ENCODE assay signal across 17 cellular contexts in genomic region chr16:12439443-12440232, GRCh38.
DNase-seq lines count a peak whose midpoint lies in the region; TF ChIP-seq lines count a peak whose summit lies in the region.
"Had no signal": no experiment of that assay in that cellular context is flagged by ENCODE, and none has a peak within 500 bp of the region (broad histone marks: within the 10 kb centered on the region; RNA-seq: fewer than 3 reads in every experiment).

No MANE protein-coding gene starts in this region.

- CTCF ChIA-PET in HEK293 (lab: Yijun Ruan, JAX): interaction anchor here (1.1 kb wide), 1 partner anchor 23 kb away, joined by 3 read pairs; no protein-coding TSS in a partner anchor

- POLR2A ChIA-PET in HEK293 (lab: Yijun Ruan, JAX): no interaction called here

- no peaks in the 10 kb centered on the region for H3K4me1 ChIP-seq in HEK293 (ENCODE audit: control insufficient read depth, insufficient read depth, low read length)
- H3K4me1 ChIP-seq: A549, body of pancreas had no signal

- in situ Hi-C loops in brain microvascular endothelial cell (cut with HindIII; ENCODE audit: low pct_ligation_motif_present, low sequenced_read_pairs): no loop called here

- no peak overlapping the region for H3K4me3 ChIP-seq in HEK293 (ENCODE audit: low read depth, low read length)
- H3K4me3 ChIP-seq in brain microvascular endothelial cell (ENCODE audit: low read depth, low read length): no peak overlapping the region
- H3K4me3 ChIP-seq: A549, body of pancreas, smooth muscle cell had no signal

- H3K27ac ChIP-seq in HEK293 (ENCODE audit: extremely low read depth, low read depth, low read length) (no peak overlapping the region), brain microvascular endothelial cell (no peak overlapping the region)
- H3K27ac ChIP-seq: A549, body of pancreas, C4-2B had no signal

- H3K27me3 ChIP-seq in brain microvascular endothelial cell (replicated peaks): no peaks in the 10 kb centered on the region
- H3K27me3 ChIP-seq: body of pancreas had no signal

- TF ChIP-seq CTCF in HEK293 (tag by site-specific recombination; IDR thresholded peaks at IDR 0.05) (no peak), brain microvascular endothelial cell (IDR thresholded peaks at IDR 0.05; ENCODE audit: low read depth, low read length, missing control alignments) (no peak)

- no peaks in the 10 kb centered on the region for H3K36me3 ChIP-seq in HEK293 (ENCODE audit: control insufficient read depth in 2 of 2, insufficient read depth in 1 of 2, low read length in 2 of 2)
- no peaks in the 10 kb centered on the region for H3K36me3 ChIP-seq in brain microvascular endothelial cell (replicated peaks)

- no peaks in the 10 kb centered on the region for H3K9me3 ChIP-seq in HEK293 (ENCODE audit: control insufficient read depth, insufficient read depth, low read depth, low read length)
- H3K9me3 ChIP-seq: body of pancreas had no signal

- peak; percentile 16 for DNase-seq in activated CD4-positive, alpha-beta T cell treated with anti-CD3 and anti-CD28 coated beads for 48 hours
- no peak for DNase-seq in activated CD4-positive, alpha-beta T cell treated with anti-CD3 and anti-CD28 coated beads, Interleukin-2, amount 50 U/mL, for 4 hours
- DNase-seq in NCI-H345 (lab: John Stamatoyannopoulos, UW) (peak; percentile 62), cerebellum (ENCODE audit: low spot score) (peak; percentile 51), NCI-H146 (lab: John Stamatoyannopoulos, UW) (no peak), brain microvascular endothelial cell (no peak), Ammon's horn (ENCODE audit: low spot score) (no peak)
- DNase-seq: activated effector memory CD4-positive, alpha-beta T cell treated with anti-CD3 and anti-CD28 coated beads, Interleukin-2, amount 50 U/mL, for 16 hours; body of pancreas; DND-41; erythroblast; NCI-H526 treated with DMSO at 0.1 percent for 48 hours; SW 1271 had no signal

TF ChIP-seq in HEK293, 187 proteins besides CTCF, POLR2A, EP300 and RAD21:
- TF ChIP-seq ZNF23 (tag by site-specific recombination; IDR thresholded peaks at IDR 0.05; ENCODE audit: borderline replicate concordance) (no peak), ZBTB7A (tag by site-specific recombination; IDR thresholded peaks at IDR 0.05; ENCODE audit: low read depth) (no peak), SP2 (tag by site-specific recombination; IDR thresholded peaks at IDR 0.05) (no peak)
- TF ChIP-seq, protein P1, sequence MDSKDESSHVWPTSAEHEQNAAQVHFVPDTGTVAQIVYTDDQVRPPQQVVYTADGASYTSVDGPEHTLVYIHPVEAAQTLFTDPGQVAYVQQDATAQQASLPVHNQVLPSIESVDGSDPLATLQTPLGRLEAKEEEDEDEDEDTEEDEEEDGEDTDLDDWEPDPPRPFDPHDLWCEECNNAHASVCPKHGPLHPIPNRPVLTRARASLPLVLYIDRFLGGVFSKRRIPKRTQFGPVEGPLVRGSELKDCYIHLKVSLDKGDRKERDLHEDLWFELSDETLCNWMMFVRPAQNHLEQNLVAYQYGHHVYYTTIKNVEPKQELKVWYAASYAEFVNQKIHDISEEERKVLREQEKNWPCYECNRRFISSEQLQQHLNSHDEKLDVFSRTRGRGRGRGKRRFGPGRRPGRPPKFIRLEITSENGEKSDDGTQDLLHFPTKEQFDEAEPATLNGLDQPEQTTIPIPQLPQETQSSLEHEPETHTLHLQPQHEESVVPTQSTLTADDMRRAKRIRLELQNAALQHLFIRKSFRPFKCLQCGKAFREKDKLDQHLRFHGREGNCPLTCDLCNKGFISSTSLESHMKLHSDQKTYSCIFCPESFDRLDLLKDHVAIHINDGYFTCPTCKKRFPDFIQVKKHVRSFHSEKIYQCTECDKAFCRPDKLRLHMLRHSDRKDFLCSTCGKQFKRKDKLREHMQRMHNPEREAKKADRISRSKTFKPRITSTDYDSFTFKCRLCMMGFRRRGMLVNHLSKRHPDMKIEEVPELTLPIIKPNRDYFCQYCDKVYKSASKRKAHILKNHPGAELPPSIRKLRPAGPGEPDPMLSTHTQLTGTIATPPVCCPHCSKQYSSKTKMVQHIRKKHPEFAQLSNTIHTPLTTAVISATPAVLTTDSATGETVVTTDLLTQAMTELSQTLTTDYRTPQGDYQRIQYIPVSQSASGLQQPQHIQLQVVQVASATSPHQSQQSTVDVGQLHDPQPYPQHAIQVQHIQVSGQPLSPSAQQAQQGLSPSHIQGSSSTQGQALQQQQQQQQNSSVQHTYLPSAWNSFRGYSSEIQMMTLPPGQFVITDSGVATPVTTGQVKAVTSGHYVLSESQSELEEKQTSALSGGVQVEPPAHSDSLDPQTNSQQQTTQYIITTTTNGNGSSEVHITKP (tag by site-specific recombination; IDR thresholded peaks at IDR 0.05): peak; percentile 78

Comparison
In these comparisons a context has a peak if more than half of its experiments do, and no peak if none do; other contexts are left out.
1. DNase-seq: peak in activated CD4-positive, alpha-beta T cell treated with anti-CD3 and anti-CD28 coated beads for 48 hours (single experiment), NCI-H345 (single experiment) and cerebellum (single experiment); none in activated CD4-positive, alpha-beta T cell treated with anti-CD3 and anti-CD28 coated beads, Interleukin-2, amount 50 U/mL, for 4 hours (0 of 2), NCI-H146 (single experiment), brain microvascular endothelial cell (single experiment) and Ammon's horn (single experiment).